29 cellular contexts compared by ENCODE assay signal in genomic region chr17:50793007-50793406, GRCh38. TPM values are rescaled to one million over a fixed set of nuclear protein-coding genes. Genes with fewer than 3 reads are reported as not detected.
"Had no signal": no experiment of that assay in that cellular context is flagged by ENCODE, and none has a peak within 500 bp of the region (broad histone marks: within the 10 kb centered on the region; RNA-seq: fewer than 3 reads in every experiment).

No MANE protein-coding gene starts in this region.

- H3K27ac ChIP-seq: body of pancreas, foreskin keratinocyte, left ventricle myocardium inferior, vagina had no signal

- DNase-seq: activated CD4-positive, alpha-beta memory T cell treated with anti-CD3 and anti-CD28 coated beads, Interleukin-2, amount 10 ng/mL, durations not matched to agents 7 days and 5 days; activated CD4-positive, alpha-beta T cell treated with anti-CD3 and anti-CD28 coated beads, Interleukin-2, amount 10 ng/mL, durations not matched to agents 24 days and 14 days; activated effector memory CD4-positive, alpha-beta T cell treated with anti-CD3 and anti-CD28 coated beads, Interleukin-2, amount 50 U/mL, for 16 hours; activated naive CD4-positive, alpha-beta T cell treated with anti-CD3 and anti-CD28 coated beads, Interleukin-2, amount 50 U/mL, for 16 hours; activated T-cell treated with anti-CD3 and anti-CD28 coated beads, Interleukin-2, amount 50 U/mL, for 72 hours; anterior cingulate cortex; body of pancreas; dermis blood vessel endothelial cell; effector CD8-positive, alpha-beta T cell; foreskin keratinocyte; immature natural killer cell; kidney glomerular epithelial cell; left ventricle myocardium inferior; mammary epithelial cell; natural killer cell; nucleus accumbens; posterior cingulate gyrus; small intestine; stimulated activated CD4-positive, alpha-beta T cell treated with anti-CD3 and anti-CD28 coated beads, Interleukin-15, amount 100 ng/mL, for 24 hours; stimulated activated naive B cell treated with anti-CD40 and anti-IgM and Interleukin-4, amounts not matched to agents 10 μg/mL and 1 μg/mL and 100 μg/mL, for 72 hours; trophoblast cell had no signal

- H3K4me1 ChIP-seq: foreskin keratinocyte, left ventricle myocardium inferior, vagina had no signal

- H3K36me3 Mint-ChIP-seq: immature natural killer cell; mesothelial cell of epicardium; natural killer cell; stimulated activated naive B cell treated with anti-CD40 and anti-IgM and Interleukin-4, amounts not matched to agents 10 μg/mL and 1 μg/mL and 100 μg/mL, for 72 hours had no signal

- H3K27ac Mint-ChIP-seq: activated CD4-positive, alpha-beta memory T cell treated with anti-CD3 and anti-CD28 coated beads, Interleukin-2, amount 10 ng/mL, durations not matched to agents 7 days and 5 days; activated CD4-positive, alpha-beta T cell treated with anti-CD3 and anti-CD28 coated beads, Interleukin-2, amount 10 ng/mL, durations not matched to agents 24 days and 14 days; activated T-cell treated with anti-CD3 and anti-CD28 coated beads, Interleukin-2, amount 50 U/mL, for 72 hours; immature natural killer cell; mesothelial cell of epicardium; stimulated activated naive B cell treated with anti-CD40 and anti-IgM and Interleukin-4, amounts not matched to agents 10 μg/mL and 1 μg/mL and 100 μg/mL, for 72 hours had no signal

- H3K9me3 ChIP-seq: body of pancreas, left ventricle myocardium inferior, vagina had no signal

- H3K36me3 ChIP-seq: left ventricle myocardium inferior, vagina had no signal

- H3K9me3 Mint-ChIP-seq: activated CD4-positive, alpha-beta memory T cell treated with anti-CD3 and anti-CD28 coated beads, Interleukin-2, amount 10 ng/mL, durations not matched to agents 7 days and 5 days; activated CD4-positive, alpha-beta T cell treated with anti-CD3 and anti-CD28 coated beads, Interleukin-2, amount 10 ng/mL, durations not matched to agents 24 days and 14 days; activated T-cell treated with anti-CD3 and anti-CD28 coated beads, Interleukin-2, amount 50 U/mL, for 72 hours; immature natural killer cell; mesothelial cell of epicardium; natural killer cell; stimulated activated naive B cell treated with anti-CD40 and anti-IgM and Interleukin-4, amounts not matched to agents 10 μg/mL and 1 μg/mL and 100 μg/mL, for 72 hours had no signal

- ATAC-seq: activated T-cell treated with anti-CD3 and anti-CD28 coated beads, Interleukin-2, amount 50 U/mL, for 72 hours; body of pancreas; foreskin keratinocyte; natural killer cell; sciatic nerve; stimulated activated naive B cell treated with anti-CD40 and anti-IgM and Interleukin-4, amounts not matched to agents 10 μg/mL and 1 μg/mL and 100 μg/mL, for 72 hours had no signal

- H3K4me3 ChIP-seq: body of pancreas, left ventricle myocardium inferior, vagina had no signal

- H3K4me1 Mint-ChIP-seq: activated CD4-positive, alpha-beta T cell treated with anti-CD3 and anti-CD28 coated beads, Interleukin-2, amount 10 ng/mL, durations not matched to agents 24 days and 14 days; immature natural killer cell had no signal

- H3K27me3 ChIP-seq: body of pancreas, foreskin keratinocyte, vagina had no signal

- H3K4me3 Mint-ChIP-seq: activated CD4-positive, alpha-beta memory T cell treated with anti-CD3 and anti-CD28 coated beads, Interleukin-2, amount 10 ng/mL, durations not matched to agents 7 days and 5 days; activated CD4-positive, alpha-beta T cell treated with anti-CD3 and anti-CD28 coated beads, Interleukin-2, amount 10 ng/mL, durations not matched to agents 24 days and 14 days; activated T-cell treated with anti-CD3 and anti-CD28 coated beads, Interleukin-2, amount 50 U/mL, for 72 hours; immature natural killer cell; mesothelial cell of epicardium; natural killer cell; stimulated activated naive B cell treated with anti-CD40 and anti-IgM and Interleukin-4, amounts not matched to agents 10 μg/mL and 1 μg/mL and 100 μg/mL, for 72 hours had no signal

- FAIRE-seq: small intestine had no signal

RNA-seq across cellular contexts. Expression of gene ANKRD40CL, which starts 25.7 kb away (rescaled TPM):
- total RNA-seq: activated CD4-positive, alpha-beta memory T cell treated with anti-CD3 and anti-CD28 coated beads, Interleukin-2, amount 10 ng/mL, durations not matched to agents 7 days and 5 days; activated CD4-positive, alpha-beta T cell treated with anti-CD3 and anti-CD28 coated beads, Interleukin-2, amount 10 ng/mL, durations not matched to agents 24 days and 14 days; activated T-cell treated with anti-CD3 and anti-CD28 coated beads, Interleukin-2, amount 50 U/mL, for 72 hours; cardiac septum; dermis blood vessel endothelial cell; foreskin keratinocyte; glomerular endothelial cell; left ventricle myocardium inferior; mammary epithelial cell; mesothelial cell of epicardium; natural killer cell; sciatic nerve; T-helper 2 cell treated with Interferon-gamma antibody and Interleukin-4, amounts not matched to agents 100 ng/mL and 5 ng/mL, for 36 hours; temporal lobe; vagina had no signal
- polyA plus RNA-seq: esophagus, foreskin keratinocyte, immature natural killer cell, mammary epithelial cell had no signal

RNA-seq across cellular contexts. Expression of gene WFIKKN2, which starts 42.4 kb away (rescaled TPM):
- total RNA-seq: activated CD4-positive, alpha-beta memory T cell treated with anti-CD3 and anti-CD28 coated beads, Interleukin-2, amount 10 ng/mL, durations not matched to agents 7 days and 5 days; activated CD4-positive, alpha-beta T cell treated with anti-CD3 and anti-CD28 coated beads, Interleukin-2, amount 10 ng/mL, durations not matched to agents 24 days and 14 days; activated T-cell treated with anti-CD3 and anti-CD28 coated beads, Interleukin-2, amount 50 U/mL, for 72 hours; dermis blood vessel endothelial cell; foreskin keratinocyte; glomerular endothelial cell; mammary epithelial cell; natural killer cell; T-helper 2 cell treated with Interferon-gamma antibody and Interleukin-4, amounts not matched to agents 100 ng/mL and 5 ng/mL, for 36 hours had no signal
- polyA plus RNA-seq: foreskin keratinocyte, immature natural killer cell, mammary epithelial cell had no signal
